ENCODE assay signal across 21 cellular contexts in genomic region chr10:58867683-58868082, GRCh38.
DNase-seq lines count a peak whose midpoint lies in the region; ATAC-seq and TF ChIP-seq lines count a peak whose summit lies in the region.
"Had no signal": no experiment of that assay in that cellular context is flagged by ENCODE, and none has a peak within 500 bp of the region (broad histone marks: within the 10 kb centered on the region; RNA-seq: fewer than 3 reads in every experiment).

No MANE protein-coding gene starts in this region.

- no peak overlapping the region for H3K27ac ChIP-seq in SK-N-SH (ENCODE audit: low read depth in 2 of 2, low read length in 1 of 2)
- H3K27ac ChIP-seq: KMS-11, suprapubic skin, uterus had no signal

- 0 out of 4 replicates have a peak, but pooled peaks cover 0 to 7% of the 10 kb centered on the region in 2 experiments for H3K4me1 ChIP-seq in SK-N-SH (ENCODE audit: control insufficient read depth in 1 of 2, insufficient read depth in 2 of 2, low read depth in 1 of 2, low read length in 1 of 2)
- H3K4me1 ChIP-seq: suprapubic skin, uterus had no signal

- DNase-seq in SKM-1 treated with dmso at 0.1 percent for 144 hours (lab: John Stamatoyannopoulos, UW; ENCODE audit: unreplicated experiment) (peak; percentile 2), SKM-1 (lab: John Stamatoyannopoulos, UW; ENCODE audit: unreplicated experiment) (no peak), SK-N-SH (no peak), NCI-H748 (lab: John Stamatoyannopoulos, UW; ENCODE audit: unreplicated experiment) (no peak)
- no peak for DNase-seq in stimulated activated naive B cell treated with anti-CD40 and anti-IgM and Interleukin-4, amounts not matched to agents 10 μg/mL and 1 μg/mL and 100 μg/mL, for 72 hours
- no peak for DNase-seq in activated naive CD4-positive, alpha-beta T cell (lab: John Stamatoyannopoulos, UW)
- DNase-seq: 8988T; activated CD4-positive, alpha-beta T cell treated with anti-CD3 and anti-CD28 coated beads, Interleukin-2, amount 10 ng/mL, durations not matched to agents 7 days and 5 days; activated CD8-positive, alpha-beta memory T cell treated with anti-CD3 and anti-CD28 coated beads, Interleukin-2, amount 50 U/mL, for 48 hours; activated effector memory CD4-positive, alpha-beta T cell treated with anti-CD3 and anti-CD28 coated beads, Interleukin-2, amount 50 U/mL, for 16 hours; dermis blood vessel endothelial cell; NCI-H1092 treated with DMSO at 0.1 percent for 48 hours; NCI-H2107; NCI-H524 treated with DMSO at 0.1 percent for 48 hours; stimulated activated CD4-positive, alpha-beta T cell treated with anti-CD3 and anti-CD28 coated beads, Interleukin-12 subunit alpha, Interleukin-12 subunit beta, amount 100 ng/mL, for 4 hours; uterus had no signal

- H3K79me2 ChIP-seq in SK-N-SH (ENCODE audit: insufficient read depth) = no peaks in the 10 kb centered on the region; the same call in 1 of the 2 replicates

- H3K4me3 Mint-ChIP-seq in stimulated activated naive B cell treated with anti-CD40 and anti-IgM and Interleukin-4, amounts not matched to agents 10 μg/mL and 1 μg/mL and 100 μg/mL, for 72 hours = no peak overlapping the region
- H3K4me3 Mint-ChIP-seq: activated CD4-positive, alpha-beta T cell treated with anti-CD3 and anti-CD28 coated beads, Interleukin-2, amount 10 ng/mL, durations not matched to agents 7 days and 5 days had no signal

- peaks cover 0 to 4% of the 10 kb centered on the region in 2 donors for H3K4me1 Mint-ChIP-seq in stimulated activated naive B cell treated with anti-CD40 and anti-IgM and Interleukin-4, amounts not matched to agents 10 μg/mL and 1 μg/mL and 100 μg/mL, for 72 hours
- H3K4me1 Mint-ChIP-seq: activated CD4-positive, alpha-beta T cell treated with anti-CD3 and anti-CD28 coated beads, Interleukin-2, amount 10 ng/mL, durations not matched to agents 7 days and 5 days had no signal

- peak; percentile 71 for ATAC-seq in HG02588 (IDR thresholded peaks at IDR 0.05; ENCODE audit: unreplicated experiment)
- peak; percentile 74 for ATAC-seq in HG03354 (IDR thresholded peaks at IDR 0.05; ENCODE audit: poor library complexity, severe bottlenecking, unreplicated experiment)
- ATAC-seq in stimulated activated naive B cell treated with anti-CD40 and anti-IgM and Interleukin-4, amounts not matched to agents 10 μg/mL and 1 μg/mL and 100 μg/mL, for 72 hours (replicated peaks) = peak; percentile 48 to 65

- no peak overlapping the region for H2AFZ ChIP-seq in SK-N-SH (ENCODE audit: low read depth)

- H4K20me1 ChIP-seq in SK-N-SH (ENCODE audit: insufficient read depth) = no peaks in the 10 kb centered on the region

- H3K27me3 ChIP-seq in SK-N-SH (ENCODE audit: insufficient read depth) = no peaks in the 10 kb centered on the region
- H3K27me3 ChIP-seq: suprapubic skin, uterus had no signal

- H3K27me3 Mint-ChIP-seq in stimulated activated naive B cell treated with anti-CD40 and anti-IgM and Interleukin-4, amounts not matched to agents 10 μg/mL and 1 μg/mL and 100 μg/mL, for 72 hours = no peaks in the 10 kb centered on the region
- H3K27me3 Mint-ChIP-seq: activated CD4-positive, alpha-beta T cell treated with anti-CD3 and anti-CD28 coated beads, Interleukin-2, amount 10 ng/mL, durations not matched to agents 7 days and 5 days had no signal

- H3K9ac ChIP-seq in SK-N-SH = no peak overlapping the region
- H3K9ac ChIP-seq: KMS-11 had no signal

- no peak for TF ChIP-seq RAD21 in SK-N-SH (IDR thresholded peaks at IDR 0.05; ENCODE audit: low read length)

- CTCF ChIA-PET in SK-N-SH (lab: Yijun Ruan, JAX) = no interaction called here

- no peak overlapping the region for H3K4me2 ChIP-seq in SK-N-SH
- H3K4me2 ChIP-seq: KMS-11 had no signal

- H3K9me3 ChIP-seq in SK-N-SH = no peaks in the 10 kb centered on the region
- H3K9me3 ChIP-seq: suprapubic skin, uterus had no signal

- no peaks in the 10 kb centered on the region for H3K36me3 ChIP-seq in SK-N-SH (replicated peaks in 1 of 2; ENCODE audit: control insufficient read depth in 1 of 2, insufficient read depth in 2 of 2, low read length in 1 of 2)
- H3K36me3 ChIP-seq: suprapubic skin, uterus had no signal

- no peak overlapping the region for H3K27ac Mint-ChIP-seq in stimulated activated naive B cell treated with anti-CD40 and anti-IgM and Interleukin-4, amounts not matched to agents 10 μg/mL and 1 μg/mL and 100 μg/mL, for 72 hours
- H3K27ac Mint-ChIP-seq: activated CD4-positive, alpha-beta T cell treated with anti-CD3 and anti-CD28 coated beads, Interleukin-2, amount 10 ng/mL, durations not matched to agents 7 days and 5 days had no signal

- no peak overlapping the region for H3K4me3 ChIP-seq in SK-N-SH (ENCODE audit: low read depth in 2 of 2, low read length in 1 of 2)
- H3K4me3 ChIP-seq: lung, suprapubic skin, uterus had no signal

- no peak for TF ChIP-seq CTCF in SK-N-SH (IDR thresholded peaks at IDR 0.05)

- POLR2A ChIA-PET in SK-N-SH (lab: Yijun Ruan, JAX) = no interaction called here

- H3K9me3 Mint-ChIP-seq in stimulated activated naive B cell treated with anti-CD40 and anti-IgM and Interleukin-4, amounts not matched to agents 10 μg/mL and 1 μg/mL and 100 μg/mL, for 72 hours = peaks cover 0 to 2% of the 10 kb centered on the region in 2 donors

- H3K9me2 ChIP-seq in SK-N-SH = no peaks in the 10 kb centered on the region

- no peak for TF ChIP-seq EP300 in SK-N-SH (IDR thresholded peaks at IDR 0.05; ENCODE audit: borderline replicate concordance in 1 of 2, low read depth in 1 of 2, low read length in 1 of 2)

- H3K36me3 Mint-ChIP-seq in stimulated activated naive B cell treated with anti-CD40 and anti-IgM and Interleukin-4, amounts not matched to agents 10 μg/mL and 1 μg/mL and 100 μg/mL, for 72 hours = no peaks in the 10 kb centered on the region

- peaks cover 5% of the 10 kb centered on the region for H3F3A ChIP-seq in SK-N-SH (replicated peaks; ENCODE audit: insufficient read depth)

TF ChIP-seq in SK-N-SH, 30 proteins besides CTCF, POLR2A, EP300 and RAD21:
- TF ChIP-seq FOXM1 (IDR thresholded peaks at IDR 0.05; ENCODE audit: low read depth) (no peak), RCOR1 (IDR thresholded peaks at IDR 0.05; ENCODE audit: low read length) (no peak)
- TF ChIP-seq, protein P1, sequence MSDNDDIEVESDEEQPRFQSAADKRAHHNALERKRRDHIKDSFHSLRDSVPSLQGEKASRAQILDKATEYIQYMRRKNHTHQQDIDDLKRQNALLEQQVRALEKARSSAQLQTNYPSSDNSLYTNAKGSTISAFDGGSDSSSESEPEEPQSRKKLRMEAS (IDR thresholded peaks at IDR 0.05; ENCODE audit: low read depth) = no peak
